Comparison of ENCODE assay signal across 8 cellular contexts in genomic region chr12:65123435-65124063, GRCh38. TPM values are rescaled to one million over a fixed set of nuclear protein-coding genes. Genes with fewer than 3 reads are reported as not detected.
DNase-seq lines count a peak whose midpoint lies in the region; ATAC-seq and TF ChIP-seq lines count a peak whose summit lies in the region.

No MANE protein-coding gene starts in this region.

- TF ChIP-seq CTCF in GM13977 (IDR thresholded peaks at IDR 0.05; ENCODE audit: extremely low read depth, insufficient read depth, missing control alignments) (peak; percentile 55), astrocyte of the spinal cord (IDR thresholded peaks at IDR 0.05; ENCODE audit: low read depth, low read length) (peak; percentile 72), omental fat pad (IDR thresholded peaks at IDR 0.05) (no peak)

- peak; percentile 86 to 94 for DNase-seq in AML-193 (lab: John Stamatoyannopoulos, UW)
- peak; percentile 18 for DNase-seq in GM13977 (ENCODE audit: low spot score)
- peak; percentile 48 for DNase-seq in NCI-H345 (lab: John Stamatoyannopoulos, UW)
- peak; percentile 37 for DNase-seq in astrocyte of the spinal cord (ENCODE audit: low read depth, low spot score)
- peak; percentile 57 to 60 for DNase-seq in lung microvascular endothelial cell (ENCODE audit: low read depth in 2 of 2)
- no peak for DNase-seq in NK-92 treated with Interleukin-12 subunit alpha and Interleukin-12 subunit beta, amount 100 ng/mL, for 24 hours (lab: John Stamatoyannopoulos, UW)
- DNase-seq in omental fat pad (ENCODE audit: low spot score) = no peak

- ATAC-seq in GM21529 (IDR thresholded peaks at IDR 0.05; ENCODE audit: unreplicated experiment) (no peak), omental fat pad (ENCODE audit: low FRiP score) (no peak)

- in situ Hi-C loops in GM13977 (cut with MboI; ENCODE audit: low pct_unique_long_range_greater_than_20kb, low sequenced_read_pairs, unreplicated experiment) (loop anchor here (25.0 kb wide), 1 partner anchor 336 kb away; no protein-coding TSS in a partner anchor), astrocyte of the spinal cord (cut with HindIII; ENCODE audit: low sequenced_read_pairs) (no loop called here)

- H3K4me3 ChIP-seq in astrocyte of the spinal cord (ENCODE audit: low read depth, low read length) = no peak overlapping the region

RNA-seq across cellular contexts. Expression of gene WIF1, which starts 2.4 kb away (rescaled TPM):
- not detected in 2 replicates for total RNA-seq in lung microvascular endothelial cell
- 1 to 10 TPM in 2 of 4 donors, under 1 TPM in 1, not detected in 1; 0.95 to 3.5 (median 1.3) TPM for total RNA-seq in omental fat pad

RNA-seq across cellular contexts. Expression of gene LEMD3, which starts 45.8 kb away (rescaled TPM):
- total RNA-seq in lung microvascular endothelial cell (17.0 and 23.0 TPM in 2 replicates), omental fat pad (10 to 100 TPM; 27.4 to 61.0 (median 34.8) TPM)

Comparison
In these comparisons a context has a peak if more than half of its experiments do, and no peak if none do; other contexts are left out.
1. DNase-seq: peak in AML-193 (2 of 2), GM13977 (single experiment), NCI-H345 (single experiment), astrocyte of the spinal cord (single experiment) and lung microvascular endothelial cell (2 of 2); none in NK-92 treated with Interleukin-12 subunit alpha and Interleukin-12 subunit beta, amount 100 ng/mL, for 24 hours (single experiment) and omental fat pad (single experiment).
2. CTCF ChIP-seq: peak in GM13977 (single experiment) and astrocyte of the spinal cord (single experiment); none in omental fat pad (0 of 3).